Comparison of ENCODE assay signal across 22 cellular contexts in the genomic region with DNA sequence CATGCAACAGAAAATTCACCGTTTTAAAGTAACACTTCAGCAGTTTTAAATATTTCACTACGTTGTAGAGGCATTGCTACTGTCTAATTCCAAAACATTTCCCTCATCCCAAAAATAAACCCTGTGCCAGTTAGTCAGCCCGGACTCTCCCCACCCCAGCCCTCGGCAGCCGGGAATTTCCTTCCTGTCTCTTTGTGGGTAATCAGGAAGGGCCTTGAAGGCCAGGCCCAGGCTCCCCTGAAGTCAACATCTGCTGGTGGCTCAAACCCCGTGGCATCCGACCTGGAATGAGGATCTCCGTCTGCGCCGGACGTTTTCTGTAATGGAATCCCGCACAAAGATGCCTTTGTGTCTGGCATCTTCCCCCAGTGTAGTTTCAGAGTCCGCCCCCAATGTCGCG.
"Had no signal": no experiment of that assay in that cellular context is flagged by ENCODE, and none has a peak within 500 bp of the region (broad histone marks: within the 10 kb centered on the region; RNA-seq: fewer than 3 reads in every experiment).

No MANE protein-coding gene starts in this region.

- H3K4me3 ChIP-seq: ascending aorta, breast epithelium, testis had no signal

- H3K4me1 ChIP-seq: ascending aorta, breast epithelium, testis had no signal

- H3K27ac ChIP-seq: ascending aorta, breast epithelium, testis, VCaP had no signal

- H3K4me3 Mint-ChIP-seq: activated naive CD4-positive, alpha-beta T cell treated with anti-CD3 and anti-CD28 coated beads, Interleukin-2, amount 50 U/mL, for 24 hours; mesothelial cell of epicardium; nephron; stimulated activated effector memory CD8-positive, alpha-beta T cell treated with anti-CD3 and anti-CD28 coated beads, Interleukin-12 subunit alpha, Interleukin-12 subunit beta, amount 100 ng/mL, for 72 hours had no signal

- H3K27ac Mint-ChIP-seq: activated naive CD4-positive, alpha-beta T cell treated with anti-CD3 and anti-CD28 coated beads, Interleukin-2, amount 50 U/mL, for 24 hours; mesothelial cell of epicardium; nephron; progenitor cell of endocrine pancreas; stimulated activated effector memory CD8-positive, alpha-beta T cell treated with anti-CD3 and anti-CD28 coated beads, Interleukin-12 subunit alpha, Interleukin-12 subunit beta, amount 100 ng/mL, for 72 hours had no signal

- DNase-seq: activated CD4-positive, alpha-beta T cell treated with anti-CD3 and anti-CD28 coated beads for 1 hour; activated CD8-positive, alpha-beta memory T cell treated with anti-CD3 and anti-CD28 coated beads for 24 hours; activated CD8-positive, alpha-beta memory T cell treated with anti-CD3 and anti-CD28 coated beads, Interleukin-2, amount 50 U/mL, for 48 hours; activated gamma-delta T cell; cortex of kidney; effector CD8-positive, alpha-beta T cell; foreskin fibroblast; hypothalamus; islet precursor cell; occipital lobe; small intestine; stimulated activated CD4-positive, alpha-beta T cell treated with anti-CD3 and anti-CD28 coated beads, Interleukin-4, amount 100 ng/mL, for 24 hours; T-helper 2 cell; testis had no signal

- H3K9me3 ChIP-seq: ascending aorta, breast epithelium, testis had no signal

- H3K27me3 Mint-ChIP-seq: activated naive CD4-positive, alpha-beta T cell treated with anti-CD3 and anti-CD28 coated beads, Interleukin-2, amount 50 U/mL, for 24 hours had no signal

- H3K27me3 ChIP-seq: ascending aorta, testis had no signal

- H3K36me3 ChIP-seq: ascending aorta, breast epithelium had no signal

- H3K36me3 Mint-ChIP-seq: activated naive CD4-positive, alpha-beta T cell treated with anti-CD3 and anti-CD28 coated beads, Interleukin-2, amount 50 U/mL, for 24 hours; mesothelial cell of epicardium; stimulated activated effector memory CD8-positive, alpha-beta T cell treated with anti-CD3 and anti-CD28 coated beads, Interleukin-12 subunit alpha, Interleukin-12 subunit beta, amount 100 ng/mL, for 72 hours had no signal

- ATAC-seq: stimulated activated effector memory CD8-positive, alpha-beta T cell treated with anti-CD3 and anti-CD28 coated beads, Interleukin-12 subunit alpha, Interleukin-12 subunit beta, amount 100 ng/mL, for 72 hours had no signal

- H3K9me3 Mint-ChIP-seq: activated naive CD4-positive, alpha-beta T cell treated with anti-CD3 and anti-CD28 coated beads, Interleukin-2, amount 50 U/mL, for 24 hours; stimulated activated effector memory CD8-positive, alpha-beta T cell treated with anti-CD3 and anti-CD28 coated beads, Interleukin-12 subunit alpha, Interleukin-12 subunit beta, amount 100 ng/mL, for 72 hours had no signal
